Comparison of ENCODE assay signal across 16 cellular contexts in genomic region chr2:147231607-147232006, GRCh38.
DNase-seq lines count a peak whose midpoint lies in the region; ATAC-seq and TF ChIP-seq lines count a peak whose summit lies in the region.
"Had no signal": no experiment of that assay in that cellular context is flagged by ENCODE, and none has a peak within 500 bp of the region (broad histone marks: within the 10 kb centered on the region; RNA-seq: fewer than 3 reads in every experiment).

No MANE protein-coding gene starts in this region.

- peaks cover 0 to 3% (median 0%) of the 10 kb centered on the region in 3 donors for H3K27me3 Mint-ChIP-seq in immature natural killer cell (ENCODE audit: low read depth in 3 of 3)
- H3K27me3 Mint-ChIP-seq: brain, T-helper 17 cell had no signal

- 87 to 89% methylated on average over 2 of the region's 2 CpGs for WGBS in testis, 2 donors

- no peak overlapping the region for H3K4me3 Mint-ChIP-seq in immature natural killer cell
- H3K4me3 Mint-ChIP-seq: brain, mesothelial cell of epicardium, T-helper 17 cell had no signal

- no peaks in the 10 kb centered on the region for H3K4me1 ChIP-seq in testis

- no peaks in the 10 kb centered on the region for H3K9me3 ChIP-seq in testis

- intact Hi-C loops in testis (cut with DNase I; ENCODE audit: low total_unique reads): no loop called here

- peak; percentile 36 for DNase-seq in NAMALWA (ENCODE audit: low spot score)
- DNase-seq in midbrain (lab: John Stamatoyannopoulos, UW): no peak
- no peak for DNase-seq in hepatic stellate cell (ENCODE audit: low spot score)
- DNase-seq in immature natural killer cell: no peak
- no peak for DNase-seq in testis
- DNase-seq: activated CD4-positive, alpha-beta T cell treated with anti-CD3 and anti-CD28 coated beads for 1 hour; activated effector memory CD4-positive, alpha-beta T cell treated with anti-CD3 and anti-CD28 coated beads, Interleukin-2, amount 50 U/mL, for 16 hours; C1 segment of cervical spinal cord; foreskin fibroblast; small intestine; T-helper 17 cell had no signal

- TF ChIP-seq CTCF in testis (IDR thresholded peaks at IDR 0.05): no peak

- no peaks in the 10 kb centered on the region for H3K36me3 ChIP-seq in testis (ENCODE audit: low read depth, missing control alignments)

- no peaks in the 10 kb centered on the region for H3K9me3 Mint-ChIP-seq in immature natural killer cell

- no peaks in the 10 kb centered on the region for H3K27me3 ChIP-seq in testis

- no peaks in the 10 kb centered on the region for H3K36me3 Mint-ChIP-seq in immature natural killer cell
- H3K36me3 Mint-ChIP-seq: brain, mesothelial cell of epicardium had no signal

- ATAC-seq in GM18858 (IDR thresholded peaks at IDR 0.05; ENCODE audit: unreplicated experiment): peak; percentile 83
- peak; percentile 69 for ATAC-seq in GM19455 (IDR thresholded peaks at IDR 0.05; ENCODE audit: unreplicated experiment)
- ATAC-seq in HG02870 (IDR thresholded peaks at IDR 0.05; ENCODE audit: unreplicated experiment): peak; percentile 72

- TF ChIP-seq POLR2A in testis (IDR thresholded peaks at IDR 0.05): no peak

- H3K4me1 Mint-ChIP-seq in immature natural killer cell: no peaks in the 10 kb centered on the region

- H3K27ac ChIP-seq in testis: no peak overlapping the region

- no peak overlapping the region for H3K4me3 ChIP-seq in testis

- no peak overlapping the region for H3K27ac Mint-ChIP-seq in immature natural killer cell
- H3K27ac Mint-ChIP-seq: mesothelial cell of epicardium, T-helper 17 cell had no signal
